Comparison of ENCODE assay signal across 8 cellular contexts in the genomic region with DNA sequence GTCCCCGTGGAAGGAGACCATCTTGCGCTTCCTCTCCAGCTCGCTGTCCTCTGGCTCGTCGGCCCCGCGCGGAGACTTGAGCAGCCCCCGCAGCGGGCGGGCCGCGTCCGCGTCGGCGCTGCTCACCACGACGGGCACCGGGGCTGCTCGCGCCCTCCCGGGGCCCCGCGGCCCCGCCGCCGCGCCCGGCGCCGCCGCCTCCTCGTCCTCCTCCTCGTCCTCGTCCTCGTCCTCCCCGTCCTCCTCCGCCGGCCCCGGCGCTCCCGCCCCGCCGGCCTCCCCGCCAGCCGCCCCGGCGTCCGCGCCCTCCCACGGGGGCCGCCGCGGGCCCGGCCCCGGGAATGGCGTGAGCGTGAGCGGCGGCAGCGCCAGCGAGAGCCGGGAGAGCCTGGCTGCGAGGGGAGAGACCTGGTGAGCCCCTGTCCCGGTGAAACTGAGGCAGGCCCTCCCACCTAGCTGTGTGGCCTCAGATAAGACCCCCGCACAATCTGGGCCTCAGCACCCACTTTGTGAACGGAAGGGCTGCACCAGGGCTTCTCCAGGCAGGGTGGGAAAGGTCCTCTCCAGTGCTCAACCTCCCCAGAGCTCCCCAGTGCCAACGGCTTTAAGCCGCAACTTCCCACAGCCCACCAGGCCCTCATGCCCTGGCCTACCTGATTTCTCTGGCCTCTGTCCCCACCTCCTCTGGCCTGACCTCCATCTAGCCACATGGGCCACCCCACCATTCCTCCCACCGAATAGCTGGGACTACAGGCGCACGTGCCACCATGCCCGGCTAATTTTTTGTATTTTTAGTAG. TPM values are rescaled to one million over a fixed set of nuclear protein-coding genes. Genes with fewer than 3 reads are reported as not detected.
A peak's percentile ranks its signal among the peaks of the same experiment; 100 is the strongest.
DNase-seq lines count a peak whose midpoint lies in the region; ATAC-seq and TF ChIP-seq lines count a peak whose summit lies in the region.

No MANE protein-coding gene starts in this region.

- H3K27me3 ChIP-seq in uterus = peaks cover 0 to 2% of the 10 kb centered on the region in 2 donors

- no peak for ATAC-seq in GM21381 (IDR thresholded peaks at IDR 0.05; ENCODE audit: unreplicated experiment)
- ATAC-seq in HG03520 (IDR thresholded peaks at IDR 0.05; ENCODE audit: unreplicated experiment) = no peak

- H3K36me3 ChIP-seq in uterus = no peaks in the 10 kb centered on the region

- H3K9me3 ChIP-seq in uterus = no peaks in the 10 kb centered on the region

- H3K4me3 Mint-ChIP-seq in activated naive CD4-positive, alpha-beta T cell treated with anti-CD3 and anti-CD28 coated beads, Interleukin-2, amount 50 U/mL, for 24 hours = peak overlapping the region; percentile 77

- peak overlapping the region; percentile 71 to 79 for H3K27ac ChIP-seq in uterus

- no peaks in the 10 kb centered on the region for H3K9me3 Mint-ChIP-seq in activated naive CD4-positive, alpha-beta T cell treated with anti-CD3 and anti-CD28 coated beads, Interleukin-2, amount 50 U/mL, for 24 hours

- peaks cover 7% of the 10 kb centered on the region for H3K27me3 Mint-ChIP-seq in activated naive CD4-positive, alpha-beta T cell treated with anti-CD3 and anti-CD28 coated beads, Interleukin-2, amount 50 U/mL, for 24 hours

- no peak for DNase-seq in activated naive CD4-positive, alpha-beta T cell treated with Interleukin-2 at 50 U/mL for 16 hours
- DNase-seq in astrocyte of the spinal cord (ENCODE audit: low read depth, low spot score) = no peak
- DNase-seq in lower leg skin (ENCODE audit: low spot score in 2 of 2) = no peak
- DNase-seq in uterus = no peak
- no peak for DNase-seq in stimulated activated CD4-positive, alpha-beta T cell treated with anti-CD3 and anti-CD28 coated beads, Interleukin-2, amount 100 ng/mL, for 24 hours

- TF ChIP-seq POLR2A in lower leg skin (IDR thresholded peaks at IDR 0.05) (no peak), uterus (IDR thresholded peaks at IDR 0.05) (peak in 1 of 2 donors; percentile 10)

- TF ChIP-seq CTCF in astrocyte of the spinal cord (IDR thresholded peaks at IDR 0.05; ENCODE audit: low read depth, low read length) = no peak
- no peak for TF ChIP-seq CTCF in lower leg skin (IDR thresholded peaks at IDR 0.05)
- TF ChIP-seq CTCF in uterus (IDR thresholded peaks at IDR 0.05) = no peak

- in situ Hi-C loops in astrocyte of the spinal cord (cut with HindIII; ENCODE audit: low sequenced_read_pairs) = no loop called here

- no peaks in the 10 kb centered on the region for H3K36me3 Mint-ChIP-seq in activated naive CD4-positive, alpha-beta T cell treated with anti-CD3 and anti-CD28 coated beads, Interleukin-2, amount 50 U/mL, for 24 hours

- H3K27ac Mint-ChIP-seq in activated naive CD4-positive, alpha-beta T cell treated with anti-CD3 and anti-CD28 coated beads, Interleukin-2, amount 50 U/mL, for 24 hours = no peak overlapping the region

- peak overlapping the region; percentile 54 for H3K4me3 ChIP-seq in astrocyte of the spinal cord (ENCODE audit: low read depth, low read length)
- peak overlapping the region; percentile 33 for H3K4me3 ChIP-seq in lower leg skin (ENCODE audit: low read depth, poor library complexity, severe bottlenecking)
- H3K4me3 ChIP-seq in uterus = peak overlapping the region; percentile 41

- H3K4me1 ChIP-seq in uterus = peaks cover 0 to 7% of the 10 kb centered on the region in 2 donors

- H3K4me1 Mint-ChIP-seq in activated naive CD4-positive, alpha-beta T cell treated with anti-CD3 and anti-CD28 coated beads, Interleukin-2, amount 50 U/mL, for 24 hours = peaks cover 38% of the 10 kb centered on the region

- WGBS in lower leg skin, 2 donors = 8 to 62% methylated on average over 7 to 63 of the region's 74 CpGs

- intact Hi-C loops in lower leg skin (cut with DNase I; ENCODE audit: low total_unique reads) (no loop called here), uterus (cut with DNase I; ENCODE audit: low total_unique reads) (loop anchor here (10.0 kb wide), 2 partner anchors 91 to 121 kb away; partner anchors contain the start of genes FAM83E, RPL18 and SPHK2)

RNA-seq across cellular contexts. Expression of gene LMTK3, which starts 17.7 kb away (rescaled TPM):
- total RNA-seq in lower leg skin (1 to 10 TPM; 5.3 to 6.7 (median 5.8) TPM), uterus (under 1 TPM in 2 of 4 donors, not detected in 2; 0.28 to 0.52 TPM)

RNA-seq across cellular contexts. Expression of gene CYTH2, which starts 24.7 kb away (rescaled TPM):
- total RNA-seq in lower leg skin (100 to 1,000 TPM in 1 of 4 donors, 10 to 100 TPM in 3; 67.7 to 162 (median 78.2) TPM), uterus (10 to 100 TPM in 3 of 4 donors, 1 to 10 TPM in 1; 7.2 to 70.3 (median 36.5) TPM)

RNA-seq across cellular contexts. Expression of gene KCNJ14, which starts 38.5 kb away (rescaled TPM):
- 1 to 10 TPM in 3 of 4 donors, under 1 TPM in 1; 0.86 to 4.7 (median 1.4) TPM for total RNA-seq in lower leg skin
- 1 to 10 TPM in 2 of 4 donors, under 1 TPM in 1, not detected in 1; 0.29 to 2.2 (median 1.2) TPM for total RNA-seq in uterus

RNA-seq across cellular contexts. Expression of gene GRWD1, which starts 48.1 kb away (rescaled TPM):
- total RNA-seq in lower leg skin (10 to 100 TPM; 33.3 to 44.4 (median 39.3) TPM), uterus (10 to 100 TPM in 2 of 4 donors, 1 to 10 TPM in 2; 7.7 to 33.8 (median 21.3) TPM)

RNA-seq across cellular contexts. Expression of gene SULT2B1, which starts 58.1 kb away (rescaled TPM):
- 100 to 1,000 TPM; 119 to 191 (median 166) TPM for total RNA-seq in lower leg skin
- total RNA-seq in uterus = under 1 TPM in 1 of 4 donors, not detected in 3; 0.41 TPM

Comparison
In these comparisons a context has a peak if more than half of its experiments do, and no peak if none do; other contexts are left out.
1. RNA of gene LMTK3, which starts 17.7 kb away (total RNA-seq): 5.3 to 6.7 TPM in lower leg skin; 0.28 to 0.52 TPM in uterus; every median in the first group is over 4 times any median in the second.
2. Peak in every context shown above with its lines, with median percentiles within 50 percentile points of each other: H3K4me3 ChIP-seq.